ENCODE assay signal across 8 cellular contexts in genomic region chr7:138460176-138460648, GRCh38. TPM values are rescaled to one million over a fixed set of nuclear protein-coding genes. Genes with fewer than 3 reads are reported as not detected.
DNase-seq lines count a peak whose midpoint lies in the region; ATAC-seq, FAIRE-seq and TF ChIP-seq lines count a peak whose summit lies in the region.

Gene TRIM24, plus strand, starts transcription at chr7:138460259. Its CDS starts 290 bp downstream, at chr7:138460549.

- no peak for FAIRE-seq in frontal cortex (lab: Jason Lieb, UNC)

- no peaks in the 10 kb centered on the region for H3K27me3 Mint-ChIP-seq in activated CD8-positive, alpha-beta T cell treated with anti-CD3 and anti-CD28 coated beads for 36 hours

- H3K79me2 ChIP-seq in parathyroid adenoma: peaks cover 10% of the 10 kb centered on the region

- peaks cover 16% of the 10 kb centered on the region for H3K36me3 Mint-ChIP-seq in activated CD8-positive, alpha-beta T cell treated with anti-CD3 and anti-CD28 coated beads for 36 hours (ENCODE audit: low read depth)

- H3K9me3 ChIP-seq in KOPT-K1 (ENCODE audit: insufficient read depth, low read length, poor library complexity, severe bottlenecking) (no peaks in the 10 kb centered on the region), parathyroid adenoma (ENCODE audit: control insufficient read depth, low read length) (no peaks in the 10 kb centered on the region)

- peak within 1 kb of the TSS; percentile 97 for H3K4me3 Mint-ChIP-seq in activated CD8-positive, alpha-beta T cell treated with anti-CD3 and anti-CD28 coated beads for 36 hours

- H3K27ac Mint-ChIP-seq in activated CD8-positive, alpha-beta T cell treated with anti-CD3 and anti-CD28 coated beads for 36 hours: peak within 1 kb of the TSS; percentile 92

- no peaks in the 10 kb centered on the region for H3K27me3 ChIP-seq in parathyroid adenoma (ENCODE audit: control insufficient read depth, insufficient read depth, low read length)

- H2AFZ ChIP-seq in parathyroid adenoma: peak within 1 kb of the TSS; percentile 77

- TF ChIP-seq CTCF in activated CD8-positive, alpha-beta T cell treated with anti-CD3 and anti-CD28 coated beads for 36 hours (IDR thresholded peaks at IDR 0.05): no peak
- TF ChIP-seq CTCF in parathyroid adenoma (IDR thresholded peaks at IDR 0.05): no peak

- no peaks in the 10 kb centered on the region for H3K4me1 ChIP-seq in parathyroid adenoma

- POLR2A ChIA-PET in activated CD8-positive, alpha-beta T cell treated with anti-CD3 and anti-CD28 coated beads for 36 hours (lab: Charles Lee): no interaction called here

- ATAC-seq in activated CD8-positive, alpha-beta T cell treated with anti-CD3 and anti-CD28 coated beads for 36 hours: no peak

- DNase-seq in NCI-H1436 treated with DMSO at 0.1 percent for 48 hours (lab: John Stamatoyannopoulos, UW): peak; percentile 95
- DNase-seq in NCI-H1436 (lab: John Stamatoyannopoulos, UW): no peak
- DNase-seq in H4 (ENCODE audit: low spot score): peak; percentile 95
- no peak for DNase-seq in activated CD8-positive, alpha-beta T cell treated with anti-CD3 and anti-CD28 coated beads for 36 hours
- DNase-seq in frontal cortex (ENCODE audit: low spot score in 2 of 2): peak; percentile 95 to 97
- DNase-seq in stimulated activated naive CD4-positive, alpha-beta T cell treated with Interleukin-2 at 50 U/mL for 16 hours (lab: John Stamatoyannopoulos, UW): no peak

- peak within 1 kb of the TSS; percentile 81 for H3K4me3 ChIP-seq in parathyroid adenoma (ENCODE audit: low read depth, low read length)

- H3K27ac ChIP-seq in KOPT-K1 (ENCODE audit: low read depth, low read length, poor library complexity, severe bottlenecking): peak within 1 kb of the TSS; percentile 97
- H3K27ac ChIP-seq in parathyroid adenoma: peak within 1 kb of the TSS; percentile 71

- H3K36me3 ChIP-seq in KOPT-K1 (ENCODE audit: insufficient read depth, low read length) (peaks cover 25% of the 10 kb centered on the region), parathyroid adenoma (ENCODE audit: control insufficient read depth, insufficient read depth, low read length) (no peaks in the 10 kb centered on the region)

- H3K9ac ChIP-seq in parathyroid adenoma: no peak within 1 kb of the TSS

- H3K4me2 ChIP-seq in parathyroid adenoma (ENCODE audit: low read length): peak within 1 kb of the TSS; percentile 86

- intact Hi-C loops in activated CD8-positive, alpha-beta T cell treated with anti-CD3 and anti-CD28 coated beads for 36 hours (cut with micrococcal nuclease): no loop called here

- H3K9me3 Mint-ChIP-seq in activated CD8-positive, alpha-beta T cell treated with anti-CD3 and anti-CD28 coated beads for 36 hours: no peaks in the 10 kb centered on the region

- CTCF ChIA-PET in activated CD8-positive, alpha-beta T cell treated with anti-CD3 and anti-CD28 coated beads for 36 hours (lab: Charles Lee): interaction anchor here (0.6 kb wide), 1 partner anchor 188 kb away, joined by 3 read pairs; no protein-coding TSS in a partner anchor

- peaks cover 26% of the 10 kb centered on the region for H3K4me1 Mint-ChIP-seq in activated CD8-positive, alpha-beta T cell treated with anti-CD3 and anti-CD28 coated beads for 36 hours (ENCODE audit: low read depth)

RNA-seq across cellular contexts. Expression of gene TRIM24, which starts in this region (rescaled TPM):
- 12.4 and 20.6 TPM in 2 replicates for total RNA-seq in H4 (2014; rRNA removed; shearing (Covaris generic))
- total RNA-seq in activated CD8-positive, alpha-beta T cell treated with anti-CD3 and anti-CD28 coated beads for 36 hours: 10 to 100 TPM; 13.9 to 16.7 TPM
- total RNA-seq in frontal cortex: 35.9 TPM

Comparison
In these comparisons a context has a peak if more than half of its experiments do, and no peak if none do; other contexts are left out.
1. DNase-seq: peak in NCI-H1436 treated with DMSO at 0.1 percent for 48 hours (single experiment), H4 (single experiment) and frontal cortex (2 of 2); none in NCI-H1436 (single experiment), activated CD8-positive, alpha-beta T cell treated with anti-CD3 and anti-CD28 coated beads for 36 hours (single experiment) and stimulated activated naive CD4-positive, alpha-beta T cell treated with Interleukin-2 at 50 U/mL for 16 hours (single experiment).